ENCODE assay signal across 1 cellular context in genomic region chr2:207252979-207253640, GRCh38.
TF ChIP-seq lines count a peak whose summit lies in the region.

No MANE protein-coding gene starts in this region.

TF ChIP-seq in SK-N-SH, 30 proteins besides CTCF, POLR2A, EP300 and RAD21 (continued from another document):
- TF ChIP-seq REST (IDR thresholded peaks at IDR 0.05; ENCODE audit: low read depth, low read length) (no peak), IRF3 (IDR thresholded peaks at IDR 0.05; ENCODE audit: low read depth, low read length) (no peak), RFX5 (IDR thresholded peaks at IDR 0.05; ENCODE audit: low read length) (0 out of 2 replicates have a peak, but pooled peaks have one; percentile 54)
